In genomic region chr9:121299467-121300282, GRCh38 we compare ENCODE assay signal across 8 cellular contexts. TPM values are rescaled to one million over a fixed set of nuclear protein-coding genes. Genes with fewer than 3 reads are reported as not detected.
DNase-seq lines count a peak whose midpoint lies in the region; ATAC-seq and TF ChIP-seq lines count a peak whose summit lies in the region.

No MANE protein-coding gene starts in this region.

- H3K36me3 ChIP-seq in BE2C (no peaks in the 10 kb centered on the region), WERI-Rb-1 (no peaks in the 10 kb centered on the region), tibial artery (peaks cover 30 to 38% (median 30%) of the 10 kb centered on the region in 3 donors)

- TF ChIP-seq POLR2A in erythroblast (IDR thresholded peaks at IDR 0.05; ENCODE audit: low read length) = no peak

- H3K27ac ChIP-seq in WERI-Rb-1 (no peak overlapping the region), tibial artery (peak overlapping the region; percentile 92 to 95)

- ATAC-seq in GM21723 (IDR thresholded peaks at IDR 0.05; ENCODE audit: unreplicated experiment) = peak; percentile 51
- no peak for ATAC-seq in HG03097 (IDR thresholded peaks at IDR 0.05; ENCODE audit: low FRiP score, unreplicated experiment)

- intact Hi-C loops in tibial artery (cut with DNase I; ENCODE audit: low total_unique reads) = no loop called here

- H3K9me3 ChIP-seq in BE2C (no peaks in the 10 kb centered on the region), WERI-Rb-1 (ENCODE audit: severe bottlenecking) (no peaks in the 10 kb centered on the region), mononuclear cell (ENCODE audit: low read depth, low read length) (no peaks in the 10 kb centered on the region), tibial artery (no peaks in the 10 kb centered on the region)

- TF ChIP-seq CTCF in BE2C (IDR thresholded peaks at IDR 0.05; ENCODE audit: low read depth, low read length) (no peak), WERI-Rb-1 (IDR thresholded peaks at IDR 0.05; ENCODE audit: low read depth, low read length) (no peak), tibial artery (IDR thresholded peaks at IDR 0.05) (no peak)

- DNase-seq in BE2C (no peak), WERI-Rb-1 (peak; percentile 42), erythroblast (lab: John Stamatoyannopoulos, UW) (peak; percentile 71 to 77), tibial artery (peak; percentile 83 to 90), NOMO-1 treated with dmso at 0.1 percent for 144 hours (lab: John Stamatoyannopoulos, UW; ENCODE audit: unreplicated experiment) (no peak)

- H3K4me3 ChIP-seq in BE2C (ENCODE audit: low read depth, low read length) = peak overlapping the region; percentile 41
- peak overlapping the region; percentile 34 for H3K4me3 ChIP-seq in WERI-Rb-1 (ENCODE audit: low read depth, low read length)
- H3K4me3 ChIP-seq in mononuclear cell (ENCODE audit: low read length) = peak overlapping the region; percentile 33
- peak overlapping the region; percentile 57 to 64 for H3K4me3 ChIP-seq in tibial artery

- H3K4me1 ChIP-seq in BE2C = no peaks in the 10 kb centered on the region
- peaks cover 42% of the 10 kb centered on the region for H3K4me1 ChIP-seq in mononuclear cell (ENCODE audit: insufficient read depth, low read length)
- peaks cover 26 to 94% (median 84%) of the 10 kb centered on the region in 4 donors for H3K4me1 ChIP-seq in tibial artery

- H3K27me3 ChIP-seq in BE2C (peaks cover 13% of the 10 kb centered on the region), WERI-Rb-1 (ENCODE audit: insufficient read depth, low read depth, severe bottlenecking) (no peaks in the 10 kb centered on the region), mononuclear cell (ENCODE audit: insufficient read depth, low read length) (no peaks in the 10 kb centered on the region), tibial artery (no peaks in the 10 kb centered on the region)

RNA-seq across cellular contexts. Expression of gene GSN, which starts 31.7 kb away (rescaled TPM):
- 2.2 TPM for polyA plus RNA-seq in BE2C (2012; ENCODE audit: insufficient read depth, insufficient read length, low read depth)
- 72.2 TPM for total RNA-seq in mononuclear cell

Comparison
In these comparisons a context has a peak if more than half of its experiments do, and no peak if none do; other contexts are left out.
1. DNase-seq: peak in WERI-Rb-1 (single experiment), erythroblast (2 of 2) and tibial artery (2 of 2); none in BE2C (single experiment) and NOMO-1 treated with dmso at 0.1 percent for 144 hours (single experiment).
2. Peak in every context shown above with its lines, with median percentiles within 50 percentile points of each other: H3K4me3 ChIP-seq.